13 cellular contexts compared by ENCODE assay signal in the genomic region with DNA sequence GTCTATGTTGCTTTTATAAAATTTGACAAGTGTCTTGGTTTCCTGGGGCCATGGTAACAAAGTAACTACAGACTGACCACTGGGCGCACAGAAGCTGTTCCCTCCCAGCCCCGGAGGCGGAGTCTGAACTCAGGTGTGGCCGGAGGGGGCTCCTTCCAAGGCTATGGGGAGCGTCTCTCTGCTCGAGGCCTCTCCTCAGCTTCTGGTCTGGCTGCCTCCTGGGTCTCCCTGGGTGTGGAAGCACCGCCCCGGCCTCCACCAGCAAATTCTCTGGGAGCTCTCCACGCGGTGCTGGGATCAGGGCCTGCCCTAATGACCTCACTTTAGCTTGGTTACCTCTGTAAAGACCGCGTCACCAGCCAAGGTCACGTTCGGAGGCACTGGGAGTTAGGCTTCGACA. TPM values are rescaled to one million over a fixed set of nuclear protein-coding genes. Genes with fewer than 3 reads are reported as not detected.
"Had no signal": no experiment of that assay in that cellular context is flagged by ENCODE, and none has a peak within 500 bp of the region (broad histone marks: within the 10 kb centered on the region; RNA-seq: fewer than 3 reads in every experiment).

No MANE protein-coding gene starts in this region.

- H3K27me3 ChIP-seq: pancreas had no signal

- H3K4me1 ChIP-seq: gastrocnemius medialis, pancreas had no signal

- DNase-seq: activated B cell treated with CpG ODN at 0.5 μM for 24 hours; activated CD4-positive, alpha-beta T cell treated with anti-CD3 and anti-CD28 coated beads for 48 hours; activated CD8-positive, alpha-beta T cell treated with anti-CD3 and anti-CD28 coated beads for 36 hours; activated effector memory CD4-positive, alpha-beta T cell treated with anti-CD3 and anti-CD28 coated beads, Interleukin-2, amount 50 U/mL, for 16 hours; activated T-cell treated with anti-CD3 and anti-CD28 coated beads, Interleukin-2, amount 50 U/mL, for 48 hours; amniotic stem cell; gastrocnemius medialis; stimulated activated CD4-positive, alpha-beta T cell treated with anti-CD3 and anti-CD28 coated beads, Interleukin-15, amount 100 ng/mL, for 24 hours; stimulated activated CD4-positive, alpha-beta T cell treated with anti-CD3 and anti-CD28 coated beads, Interleukin-4, amount 100 ng/mL, for 1 hour; stimulated activated naive B cell treated with anti-CD40 and anti-IgM and Interleukin-4, amounts not matched to agents 10 μg/mL and 1 μg/mL and 100 μg/mL, for 72 hours; T-helper 2 cell had no signal

- H3K27ac ChIP-seq: gastrocnemius medialis, pancreas had no signal

- H3K4me3 ChIP-seq: gastrocnemius medialis, pancreas had no signal

- H3K36me3 ChIP-seq: gastrocnemius medialis, pancreas had no signal

- H3K9me3 ChIP-seq: gastrocnemius medialis, pancreas had no signal

- ATAC-seq: activated CD8-positive, alpha-beta T cell treated with anti-CD3 and anti-CD28 coated beads for 36 hours; gastrocnemius medialis; pancreas; stimulated activated naive B cell treated with anti-CD40 and anti-IgM and Interleukin-4, amounts not matched to agents 10 μg/mL and 1 μg/mL and 100 μg/mL, for 72 hours had no signal

RNA-seq across cellular contexts. Expression of a gene that starts 45.7 kb away (rescaled TPM):
- total RNA-seq: activated B cell treated with CpG ODN at 0.5 μM for 24 hours, lung microvascular endothelial cell had no signal
